13 cellular contexts compared by ENCODE assay signal in genomic region chr9:86454701-86455402, GRCh38.
DNase-seq lines count a peak whose midpoint lies in the region; ATAC-seq and TF ChIP-seq lines count a peak whose summit lies in the region.
"Had no signal": no experiment of that assay in that cellular context is flagged by ENCODE, and none has a peak within 500 bp of the region (broad histone marks: within the 10 kb centered on the region; RNA-seq: fewer than 3 reads in every experiment).

No MANE protein-coding gene starts in this region.

- no peaks in the 10 kb centered on the region for H3K79me2 ChIP-seq in PC-3 (ENCODE audit: low read length)

- H3K4me3 ChIP-seq in fibroblast of villous mesenchyme (ENCODE audit: low read depth, low read length) (no peak overlapping the region), psoas muscle (no peak overlapping the region), PC-3 (ENCODE audit: low read length) (no peak overlapping the region), coronary artery (no peak overlapping the region)
- H3K4me3 ChIP-seq: transverse colon had no signal

- WGBS in psoas muscle, 3 donors, result 17 to 23% (median 17%) methylated on average over 7 of the region's 7 CpGs

- POLR2A ChIA-PET in PC-3 (lab: Charles Lee; ENCODE audit: unreplicated experiment), result no interaction called here

- H3F3A ChIP-seq in PC-3 (ENCODE audit: low read length, unreplicated experiment), result no peaks in the 10 kb centered on the region

- intact Hi-C loops in psoas muscle (cut with DNase I), result no loop called here
- intact Hi-C loops in PC-3 (cut with micrococcal nuclease), result no loop called here
- intact Hi-C loops in left colon (cut with DNase I, micrococcal nuclease), result no loop called here

- H3K9me3 ChIP-seq in psoas muscle (no peaks in the 10 kb centered on the region), PC-3 (ENCODE audit: low read length) (no peaks in the 10 kb centered on the region)
- H3K9me3 ChIP-seq: transverse colon had no signal

- H3K9ac ChIP-seq in PC-3 (ENCODE audit: low read length), result no peak overlapping the region

- DNase-seq in GM04503 (ENCODE audit: low read depth) (peak; percentile 19), fibroblast of villous mesenchyme (ENCODE audit: low read depth) (peak; percentile 20), psoas muscle (no peak), PC-3 (no peak), left colon (no peak), coronary artery (ENCODE audit: low spot score) (no peak)
- DNase-seq: activated gamma-delta T cell treated with Interleukin-2 at 50 U/mL for 16 hours; AML-193; hippocampal formation; stimulated activated CD8-positive, alpha-beta memory T cell treated with anti-CD3 and anti-CD28 coated beads, Interleukin-4, amount 100 ng/mL, for 48 hours; transverse colon had no signal

- no peaks in the 10 kb centered on the region for H3K4me1 ChIP-seq in psoas muscle
- H3K4me1 ChIP-seq in PC-3 (ENCODE audit: insufficient read depth, low read length), result no peaks in the 10 kb centered on the region

- CTCF ChIA-PET in PC-3 (lab: Charles Lee), result no interaction called here

- no peaks in the 10 kb centered on the region for H3K9me2 ChIP-seq in PC-3 (replicated peaks; ENCODE audit: low read length)

- no TSS peak for BruUV-seq in PC-3 (replicated peaks; lab: Mats Ljungman, UMichigan)

- no peaks in the 10 kb centered on the region for H4K20me1 ChIP-seq in PC-3 (ENCODE audit: low read length)

- H2AFZ ChIP-seq in PC-3 (ENCODE audit: low read length), result no peak overlapping the region

- no peak overlapping the region for H3K4me2 ChIP-seq in PC-3 (ENCODE audit: low read length)

- ATAC-seq in psoas muscle (no peak), PC-3 (no peak), left colon (no peak), GM21423 (IDR thresholded peaks at IDR 0.05; ENCODE audit: unreplicated experiment) (no peak)

- H3K27me3 ChIP-seq in psoas muscle (ENCODE audit: insufficient read depth in 3 of 3, low read length in 2 of 3) (no peaks in the 10 kb centered on the region), PC-3 (ENCODE audit: low read length) (peaks cover 25% of the 10 kb centered on the region)
- H3K27me3 ChIP-seq: transverse colon had no signal

- H3K36me3 ChIP-seq in psoas muscle (ENCODE audit: insufficient read depth in 1 of 2, low read depth in 1 of 2) (no peaks in the 10 kb centered on the region), PC-3 (ENCODE audit: low read depth, low read length) (no peaks in the 10 kb centered on the region)
- H3K36me3 ChIP-seq: transverse colon had no signal

- H3K27ac ChIP-seq in angular gyrus (ENCODE audit: low read depth, low read length), result peak overlapping the region; percentile 5
- peak overlapping the region; percentile 13 for H3K27ac ChIP-seq in psoas muscle
- no peak overlapping the region for H3K27ac ChIP-seq in PC-3 (ENCODE audit: low read length)
- H3K27ac ChIP-seq in coronary artery, result no peak overlapping the region

- TF ChIP-seq CTCF in fibroblast of villous mesenchyme (IDR thresholded peaks at IDR 0.05; ENCODE audit: insufficient read depth, low read depth, low read length) (no peak), psoas muscle (IDR thresholded peaks at IDR 0.05) (no peak), PC-3 (conservative IDR thresholded peaks at IDR 0.05; ENCODE audit: low read depth, low read length) (no peak), coronary artery (IDR thresholded peaks at IDR 0.05) (no peak)

Comparison
In these comparisons a context has a peak if more than half of its experiments do, and no peak if none do; other contexts are left out.
1. DNase-seq: peak in GM04503 (single experiment) and fibroblast of villous mesenchyme (single experiment); none in psoas muscle (0 of 2), PC-3 (single experiment), left colon (0 of 2) and coronary artery (single experiment).
2. H3K27ac ChIP-seq: peak in angular gyrus (single experiment) and psoas muscle (single experiment); none in PC-3 (single experiment) and coronary artery (0 of 2).